Comparison of ENCODE assay signal across 23 cellular contexts in the genomic region with DNA sequence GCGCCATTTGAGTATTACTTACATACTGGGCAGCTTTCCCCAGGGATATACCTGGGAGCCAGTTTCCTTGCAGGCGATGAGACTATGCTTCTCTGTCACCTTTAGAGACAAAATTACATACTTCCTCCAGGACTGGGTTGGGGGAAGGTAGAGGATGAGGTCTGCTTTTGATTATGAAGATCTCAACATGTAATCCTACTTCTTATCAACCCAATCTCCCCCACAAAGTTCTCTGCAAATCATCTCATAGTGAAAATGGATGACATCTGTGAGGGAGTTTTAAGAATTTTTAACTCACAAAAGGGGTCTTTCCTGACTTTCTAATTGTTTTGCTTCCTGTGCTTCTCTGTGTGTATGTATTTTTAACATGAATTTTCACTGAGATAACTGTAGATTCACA.
"Had no signal": no experiment of that assay in that cellular context is flagged by ENCODE, and none has a peak within 500 bp of the region (broad histone marks: within the 10 kb centered on the region; RNA-seq: fewer than 3 reads in every experiment).

No MANE protein-coding gene starts in this region.

- H2AFZ ChIP-seq: hepatocyte had no signal

- H3K9me3 ChIP-seq: gastroesophageal sphincter, testis, transverse colon had no signal

- H3K36me3 ChIP-seq: gastroesophageal sphincter, transverse colon had no signal

- ATAC-seq: activated CD4-positive, alpha-beta T cell treated with anti-CD3 and anti-CD28 coated beads for 36 hours; gastroesophageal sphincter; left ventricle myocardium superior; right cardiac atrium; T-cell had no signal

- H3K9me3 Mint-ChIP-seq: activated naive CD4-positive, alpha-beta T cell treated with anti-CD3 and anti-CD28 coated beads, Interleukin-2, amount 50 U/mL, for 24 hours; T-cell had no signal

- H3K27me3 ChIP-seq: gastroesophageal sphincter, hepatocyte, testis, transverse colon had no signal

- H3K27ac Mint-ChIP-seq: activated CD4-positive, alpha-beta T cell treated with anti-CD3 and anti-CD28 coated beads for 36 hours; activated naive CD4-positive, alpha-beta T cell treated with anti-CD3 and anti-CD28 coated beads, Interleukin-2, amount 50 U/mL, for 24 hours; T-cell had no signal

- H3K27me3 Mint-ChIP-seq: activated CD4-positive, alpha-beta T cell treated with anti-CD3 and anti-CD28 coated beads for 36 hours; activated naive CD4-positive, alpha-beta T cell treated with anti-CD3 and anti-CD28 coated beads, Interleukin-2, amount 50 U/mL, for 24 hours; T-cell had no signal

- H3K4me1 ChIP-seq: testis had no signal

- DNase-seq: activated CD4-positive, alpha-beta T cell treated with anti-CD3 and anti-CD28 coated beads for 36 hours; activated CD4-positive, alpha-beta T cell treated with anti-CD3 and anti-CD28 coated beads, Interleukin-2, amount 50 U/mL, for 4 hours; activated CD4-positive, CD25-positive, alpha-beta regulatory T cell; activated CD8-positive, alpha-beta memory T cell treated with anti-CD3 and anti-CD28 coated beads for 24 hours; activated T-cell treated with anti-CD3 and anti-CD28 coated beads, Interleukin-2, amount 50 U/mL, for 1 hour; anterior cingulate cortex; dermis blood vessel endothelial cell; effector CD4-positive, alpha-beta T cell; islet precursor cell; left ventricle myocardium superior; posterior cingulate gyrus; right cardiac atrium; stimulated activated CD4-positive, alpha-beta T cell treated with anti-CD3 and anti-CD28 coated beads, Interleukin-15, amount 100 ng/mL, for 24 hours; stimulated activated CD4-positive, alpha-beta T cell treated with anti-CD3 and anti-CD28 coated beads, Interleukin-2, amount 100 ng/mL, for 24 hours; stimulated activated naive CD8-positive, alpha-beta T cell treated with anti-CD3 and anti-CD28 coated beads, Interleukin-15, Interleukin-2, amounts not matched to agents 100 U/mL and 50 U/mL, for 24 hours; T-cell; testis; transverse colon had no signal

- H3K4me2 ChIP-seq: hepatocyte had no signal

- H3K27ac ChIP-seq: epithelial cell of prostate, gastroesophageal sphincter, hepatocyte, testis, transverse colon had no signal

- H3K4me3 ChIP-seq: gastroesophageal sphincter, hepatocyte, testis, transverse colon had no signal

- H3K4me3 Mint-ChIP-seq: activated CD4-positive, alpha-beta T cell treated with anti-CD3 and anti-CD28 coated beads for 36 hours; activated naive CD4-positive, alpha-beta T cell treated with anti-CD3 and anti-CD28 coated beads, Interleukin-2, amount 50 U/mL, for 24 hours; nephron; T-cell had no signal
